25 cellular contexts compared by ENCODE assay signal in genomic region chr10:2329082-2329481, GRCh38.
"Had no signal": no experiment of that assay in that cellular context is flagged by ENCODE, and none has a peak within 500 bp of the region (broad histone marks: within the 10 kb centered on the region; RNA-seq: fewer than 3 reads in every experiment).

No MANE protein-coding gene starts in this region.

- H3K27me3 ChIP-seq: colonic mucosa, esophagus muscularis mucosa, esophagus squamous epithelium, foreskin keratinocyte, gastrocnemius medialis, gastroesophageal sphincter, heart left ventricle, heart right ventricle had no signal

- DNase-seq: colonic mucosa; cortex of kidney; dermis blood vessel endothelial cell; dorsolateral prefrontal cortex; effector CD4-positive, alpha-beta T cell; effector CD8-positive, alpha-beta T cell; effector memory CD4-positive, alpha-beta T cell; effector memory CD8-positive, alpha-beta T cell; endodermal cell; erythroblast; esophagus squamous epithelium; foreskin fibroblast; foreskin keratinocyte; foreskin melanocyte; gastrocnemius medialis; glutamatergic neuron; head of caudate nucleus; heart left ventricle; heart right ventricle had no signal

- H3K27ac ChIP-seq: colonic mucosa, coronary artery, dorsolateral prefrontal cortex, epithelial cell of prostate, esophagus muscularis mucosa, esophagus squamous epithelium, foreskin keratinocyte, gastrocnemius medialis, gastroesophageal sphincter, heart left ventricle, heart right ventricle had no signal

- H3K4me1 Mint-ChIP-seq: endodermal cell had no signal

- H3K27me3 Mint-ChIP-seq: dendritic cell treated with granulocyte-macrophage colony-stimulating factor and Interleukin-4, amounts not matched to agents 40 ng/mL and 50 ng/mL, for 4 days had no signal

- ATAC-seq: effector memory CD8-positive, alpha-beta T cell; esophagus mucosa; foreskin keratinocyte; gastrocnemius medialis; gastroesophageal sphincter; heart left ventricle; heart right ventricle had no signal

- H3K4me1 ChIP-seq: colonic mucosa, esophagus muscularis mucosa, esophagus squamous epithelium, foreskin keratinocyte, gastrocnemius medialis, gastroesophageal sphincter, heart left ventricle, heart right ventricle had no signal

- H3K4me3 Mint-ChIP-seq: dendritic cell treated with granulocyte-macrophage colony-stimulating factor and Interleukin-4, amounts not matched to agents 40 ng/mL and 50 ng/mL, for 4 days; effector memory CD8-positive, alpha-beta T cell; endodermal cell had no signal

- H3K9me3 ChIP-seq: colonic mucosa, esophagus muscularis mucosa, esophagus squamous epithelium, gastrocnemius medialis, gastroesophageal sphincter, heart left ventricle, heart right ventricle had no signal

- H3K4me3 ChIP-seq: colonic mucosa, coronary artery, dorsolateral prefrontal cortex, esophagus muscularis mucosa, esophagus squamous epithelium, gastrocnemius medialis, gastroesophageal sphincter, heart left ventricle, heart right ventricle had no signal

- H3K36me3 ChIP-seq: colonic mucosa, esophagus muscularis mucosa, esophagus squamous epithelium, gastrocnemius medialis, gastroesophageal sphincter, heart left ventricle, heart right ventricle had no signal

- H3K27ac Mint-ChIP-seq: dendritic cell treated with granulocyte-macrophage colony-stimulating factor and Interleukin-4, amounts not matched to agents 40 ng/mL and 50 ng/mL, for 4 days; effector memory CD8-positive, alpha-beta T cell; endodermal cell had no signal

- H3K9me3 Mint-ChIP-seq: endodermal cell had no signal
